10 cellular contexts compared by ENCODE assay signal in the genomic region with DNA sequence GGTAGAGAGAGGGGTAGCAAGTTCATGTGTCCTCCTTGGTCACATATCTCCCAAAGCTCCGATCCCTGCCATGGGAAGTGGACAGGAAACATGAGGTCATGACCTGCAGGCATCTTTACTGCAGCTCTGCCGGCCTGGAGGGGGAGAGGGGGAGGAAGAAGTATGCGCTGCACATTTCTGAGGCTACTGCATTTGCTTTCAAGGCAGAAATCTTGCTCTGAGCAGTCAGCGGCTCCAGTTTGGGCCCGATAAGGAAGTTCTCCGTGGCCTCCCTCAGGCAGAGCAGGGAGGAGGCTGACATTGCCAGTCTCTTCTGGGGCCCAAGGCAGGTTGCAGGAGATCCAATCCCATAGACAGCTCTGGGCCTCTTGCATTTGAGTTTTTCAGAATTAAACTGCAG. TPM values are rescaled to one million over a fixed set of nuclear protein-coding genes. Genes with fewer than 3 reads are reported as not detected.
DNase-seq lines count a peak whose midpoint lies in the region; ATAC-seq, FAIRE-seq and TF ChIP-seq lines count a peak whose summit lies in the region.
"Had no signal": no experiment of that assay in that cellular context is flagged by ENCODE, and none has a peak within 500 bp of the region (broad histone marks: within the 10 kb centered on the region; RNA-seq: fewer than 3 reads in every experiment).

No MANE protein-coding gene starts in this region.

- H3K9me3 Mint-ChIP-seq in CD4-positive, alpha-beta memory T cell = no peaks in the 10 kb centered on the region
- no peaks in the 10 kb centered on the region for H3K9me3 Mint-ChIP-seq in activated naive CD8-positive, alpha-beta T cell treated with anti-CD3 and anti-CD28 coated beads, Interleukin-2, amount 10 ng/mL, durations not matched to agents 7 days and 5 days
- peaks cover 0 to 2% (median 0%) of the 10 kb centered on the region in 11 donors for H3K9me3 Mint-ChIP-seq in naive thymus-derived CD4-positive, alpha-beta T cell

- H3K4me1 ChIP-seq in CD4-positive, alpha-beta memory T cell (ENCODE audit: insufficient read depth, low read length) = peaks cover 73% of the 10 kb centered on the region
- peaks cover 54 to 58% of the 10 kb centered on the region in 2 donors for H3K4me1 ChIP-seq in naive thymus-derived CD4-positive, alpha-beta T cell (ENCODE audit: control insufficient read depth in 2 of 2, insufficient read depth in 2 of 2, low read length in 2 of 2)
- H3K4me1 ChIP-seq in small intestine (ENCODE audit: control insufficient read depth in 2 of 2, insufficient read depth in 1 of 2, low read depth in 1 of 2, low read length in 1 of 2) = no peaks in the 10 kb centered on the region

- peak overlapping the region; percentile 76 to 92 (median 88) for H3K27ac Mint-ChIP-seq in CD4-positive, alpha-beta memory T cell
- H3K27ac Mint-ChIP-seq in activated naive CD8-positive, alpha-beta T cell treated with anti-CD3 and anti-CD28 coated beads, Interleukin-2, amount 10 ng/mL, durations not matched to agents 7 days and 5 days = peak overlapping the region; percentile 77
- peak overlapping the region; percentile 65 to 95 (median 86) for H3K27ac Mint-ChIP-seq in naive thymus-derived CD4-positive, alpha-beta T cell

- no peaks in the 10 kb centered on the region for H3K9me3 ChIP-seq in CD4-positive, alpha-beta memory T cell (ENCODE audit: control insufficient read depth in 1 of 2, low read length in 2 of 2)
- no peaks in the 10 kb centered on the region for H3K9me3 ChIP-seq in naive thymus-derived CD4-positive, alpha-beta T cell (ENCODE audit: control insufficient read depth in 2 of 3, low read length in 3 of 3)
- no peaks in the 10 kb centered on the region for H3K9me3 ChIP-seq in small intestine (ENCODE audit: control insufficient read depth, low read depth)

- H3K4me1 Mint-ChIP-seq in CD4-positive, alpha-beta memory T cell = peaks cover 42 to 81% (median 60%) of the 10 kb centered on the region in 4 donors
- peaks cover 56% of the 10 kb centered on the region for H3K4me1 Mint-ChIP-seq in activated naive CD8-positive, alpha-beta T cell treated with anti-CD3 and anti-CD28 coated beads, Interleukin-2, amount 10 ng/mL, durations not matched to agents 7 days and 5 days
- H3K4me1 Mint-ChIP-seq in naive thymus-derived CD4-positive, alpha-beta T cell = peaks cover 53 to 68% (median 63%) of the 10 kb centered on the region in 7 donors

- no peaks in the 10 kb centered on the region for H3K27me3 ChIP-seq in CD4-positive, alpha-beta memory T cell (ENCODE audit: insufficient read depth, low read length)
- no peaks in the 10 kb centered on the region for H3K27me3 ChIP-seq in naive thymus-derived CD4-positive, alpha-beta T cell (ENCODE audit: control insufficient read depth in 2 of 2, insufficient read depth in 2 of 2, low read length in 2 of 2)
- H3K27me3 ChIP-seq in small intestine (ENCODE audit: control insufficient read depth in 2 of 2, insufficient read depth in 2 of 2, low read length in 2 of 2) = no peaks in the 10 kb centered on the region

- TF ChIP-seq CTCF in D721Med (IDR thresholded peaks at IDR 0.05; ENCODE audit: insufficient read depth, missing control alignments) = no peak

- ATAC-seq in activated naive CD8-positive, alpha-beta T cell treated with anti-CD3 and anti-CD28 coated beads, Interleukin-2, amount 10 ng/mL, durations not matched to agents 7 days and 5 days (ENCODE audit: low read depth) = no peak
- no peak for ATAC-seq in naive thymus-derived CD4-positive, alpha-beta T cell
- ATAC-seq in HG03432 (IDR thresholded peaks at IDR 0.05; ENCODE audit: unreplicated experiment) = no peak

- WGBS in small intestine, 3 donors = 38 to 67% (median 55%) methylated on average over 6 of the region's 6 CpGs

- peak in 1 of 5 donors; percentile 40 for DNase-seq in CD4-positive, alpha-beta memory T cell
- peak; percentile 69 to 78 for DNase-seq in Kasumi-1 (lab: John Stamatoyannopoulos, UW)
- peak; percentile 48 for DNase-seq in activated naive CD8-positive, alpha-beta T cell treated with anti-CD3 and anti-CD28 coated beads, Interleukin-2, amount 10 ng/mL, durations not matched to agents 7 days and 5 days
- no peak for DNase-seq in naive thymus-derived CD4-positive, alpha-beta T cell
- no peak for DNase-seq in small intestine
- DNase-seq in DMS114 treated with DMSO at 0.1 percent for 48 hours (lab: John Stamatoyannopoulos, UW; ENCODE audit: unreplicated experiment) = no peak
- DNase-seq in D721Med (ENCODE audit: insufficient read length, low spot score) = no peak
- DNase-seq: NCI-H2029 treated with DMSO at 0.1 percent for 48 hours had no signal

- no peaks in the 10 kb centered on the region for H3K27me3 Mint-ChIP-seq in CD4-positive, alpha-beta memory T cell
- no peaks in the 10 kb centered on the region for H3K27me3 Mint-ChIP-seq in activated naive CD8-positive, alpha-beta T cell treated with anti-CD3 and anti-CD28 coated beads, Interleukin-2, amount 10 ng/mL, durations not matched to agents 7 days and 5 days
- no peaks in the 10 kb centered on the region for H3K27me3 Mint-ChIP-seq in naive thymus-derived CD4-positive, alpha-beta T cell

- no peaks in the 10 kb centered on the region for H3K36me3 ChIP-seq in CD4-positive, alpha-beta memory T cell (ENCODE audit: insufficient read depth, low read length)
- peaks cover 0 to 16% (median 0%) of the 10 kb centered on the region in 3 experiments for H3K36me3 ChIP-seq in naive thymus-derived CD4-positive, alpha-beta T cell (ENCODE audit: control insufficient read depth in 2 of 3, insufficient read depth in 3 of 3, low read length in 3 of 3)
- no peaks in the 10 kb centered on the region for H3K36me3 ChIP-seq in small intestine (ENCODE audit: control insufficient read depth in 2 of 2, insufficient read depth in 2 of 2, low read length in 2 of 2)

- H3K36me3 Mint-ChIP-seq in CD4-positive, alpha-beta memory T cell = peaks cover 15 to 26% of the 10 kb centered on the region in 2 donors
- H3K36me3 Mint-ChIP-seq in activated naive CD8-positive, alpha-beta T cell treated with anti-CD3 and anti-CD28 coated beads, Interleukin-2, amount 10 ng/mL, durations not matched to agents 7 days and 5 days = peaks cover 25% of the 10 kb centered on the region
- peaks cover 0 to 50% (median 6%) of the 10 kb centered on the region in 5 donors for H3K36me3 Mint-ChIP-seq in naive thymus-derived CD4-positive, alpha-beta T cell

- CTCF ChIA-PET in CD4-positive, alpha-beta memory T cell (lab: Charles Lee; ENCODE audit: partially characterized antibody) = interaction anchor here (0.9 to 4.6 kb wide), 11 partner anchors 10 to 215 kb away, joined by 3 to 144 read pairs (median 58); partner anchors contain the start of genes FDXR, GRIN2C, NAT9 and RAB37
- CTCF ChIA-PET in naive thymus-derived CD4-positive, alpha-beta T cell (lab: Charles Lee) = interaction anchor here (0.7 to 4.7 kb wide), 12 partner anchors 10 to 748 kb away, joined by 3 to 56 read pairs (median 14); partner anchors contain the start of genes NAT9 and RAB37

- FAIRE-seq in small intestine (lab: Jason Lieb, UNC) (no peak), D721Med (lab: Jason Lieb, UNC) (no peak)

- H3K4me3 ChIP-seq in CD4-positive, alpha-beta memory T cell (ENCODE audit: low read length in 2 of 2) = no peak overlapping the region
- peak overlapping the region; percentile 95 for H3K4me3 ChIP-seq in naive thymus-derived CD4-positive, alpha-beta T cell (ENCODE audit: low read length)
- H3K4me3 ChIP-seq in small intestine (ENCODE audit: low read depth in 1 of 2, low read length in 2 of 2) = no peak overlapping the region

- peak overlapping the region; percentile 36 to 99 (median 79) for H3K4me3 Mint-ChIP-seq in CD4-positive, alpha-beta memory T cell
- peak overlapping the region; percentile 63 for H3K4me3 Mint-ChIP-seq in activated naive CD8-positive, alpha-beta T cell treated with anti-CD3 and anti-CD28 coated beads, Interleukin-2, amount 10 ng/mL, durations not matched to agents 7 days and 5 days
- peak overlapping the region; percentile 69 to 100 (median 81) for H3K4me3 Mint-ChIP-seq in naive thymus-derived CD4-positive, alpha-beta T cell

- POLR2A ChIA-PET in CD4-positive, alpha-beta memory T cell (lab: Charles Lee; ENCODE audit: partially characterized antibody) = interaction anchor here (1.3 to 20.4 kb wide), 9 partner anchors 8 to 126 kb away, joined by 4 to 489 read pairs (median 12); partner anchors contain the start of genes FDXR, NAT9 and RAB37
- POLR2A ChIA-PET in activated naive CD8-positive, alpha-beta T cell treated with anti-CD3 and anti-CD28 coated beads, Interleukin-2, amount 10 ng/mL, durations not matched to agents 7 days and 5 days (lab: Charles Lee) = interaction anchor here (0.9 to 2.2 kb wide), 8 partner anchors 9 to 38 kb away, joined by 3 to 16 read pairs (median 4); partner anchors contain the start of genes NAT9 and RAB37
- POLR2A ChIA-PET in naive thymus-derived CD4-positive, alpha-beta T cell (lab: Charles Lee) = interaction anchor here (0.6 to 20.3 kb wide), 8 partner anchors 8 to 543 kb away, joined by 3 to 372 read pairs (median 6); partner anchors contain the start of genes NAT9 and RAB37

- peak overlapping the region; percentile 80 for H3K27ac ChIP-seq in CD4-positive, alpha-beta memory T cell (ENCODE audit: low read depth, low read length)
- H3K27ac ChIP-seq in naive thymus-derived CD4-positive, alpha-beta T cell (ENCODE audit: low read depth, low read length) = peak overlapping the region; percentile 90
- peak overlapping the region in 1 of 2 donors; percentile 47 for H3K27ac ChIP-seq in small intestine (ENCODE audit: low read depth in 1 of 2, low read length in 1 of 2)

- intact Hi-C loops in CD4-positive, alpha-beta memory T cell (cut with micrococcal nuclease) = no loop called here
- intact Hi-C loops in naive thymus-derived CD4-positive, alpha-beta T cell (cut with micrococcal nuclease) = loop anchor here in 1 of 2 donors (5.0 to 10.0 kb wide), 2 partner anchors 438 to 1515 kb away; partner anchors contain the start of gene SUMO2

RNA-seq across cellular contexts. Expression of gene NHERF1, which starts 1.5 kb away (rescaled TPM):
- 100 to 1,000 TPM; 202 to 209 TPM for total RNA-seq in CD4-positive, alpha-beta memory T cell
- 100 to 1,000 TPM; 324 to 448 TPM for polyA plus RNA-seq in CD4-positive, alpha-beta memory T cell
- total RNA-seq in activated naive CD8-positive, alpha-beta T cell treated with anti-CD3 and anti-CD28 coated beads, Interleukin-2, amount 10 ng/mL, durations not matched to agents 7 days and 5 days = 100 to 1,000 TPM; 241 to 244 TPM
- total RNA-seq in naive thymus-derived CD4-positive, alpha-beta T cell = 100 to 1,000 TPM in 4 of 5 experiments, 10 to 100 TPM in 1; 93.1 to 279 (median 156) TPM
- polyA plus RNA-seq in naive thymus-derived CD4-positive, alpha-beta T cell = 100 to 1,000 TPM; 273 to 393 TPM
- 100 to 1,000 TPM; 231 to 592 (median 569) TPM for polyA plus RNA-seq in small intestine

RNA-seq across cellular contexts. Expression of gene RAB37, which starts 9.9 kb away (rescaled TPM):
- total RNA-seq in CD4-positive, alpha-beta memory T cell = 10 to 100 TPM; 23.2 to 25.9 TPM
- 10 to 100 TPM; 47.8 to 52.3 TPM for polyA plus RNA-seq in CD4-positive, alpha-beta memory T cell
- total RNA-seq in activated naive CD8-positive, alpha-beta T cell treated with anti-CD3 and anti-CD28 coated beads, Interleukin-2, amount 10 ng/mL, durations not matched to agents 7 days and 5 days = 10 to 100 TPM; 24.7 to 27.5 TPM
- 10 to 100 TPM; 23.6 to 58.5 (median 34.4) TPM for total RNA-seq in naive thymus-derived CD4-positive, alpha-beta T cell
- polyA plus RNA-seq in naive thymus-derived CD4-positive, alpha-beta T cell = 10 to 100 TPM; 30.4 to 30.7 TPM
- polyA plus RNA-seq in small intestine = 1 to 10 TPM; 1.8 to 4.5 (median 3.8) TPM
- polyA plus RNA-seq: neural cell had no signal

RNA-seq across cellular contexts. Expression of gene NAT9, which starts 29.2 kb away (rescaled TPM):
- 10 to 100 TPM; 60.0 to 70.3 TPM for total RNA-seq in CD4-positive, alpha-beta memory T cell
- polyA plus RNA-seq in CD4-positive, alpha-beta memory T cell = 10 to 100 TPM; 11.9 to 19.1 TPM
- total RNA-seq in activated naive CD8-positive, alpha-beta T cell treated with anti-CD3 and anti-CD28 coated beads, Interleukin-2, amount 10 ng/mL, durations not matched to agents 7 days and 5 days = 10 to 100 TPM; 37.6 to 42.1 TPM
- total RNA-seq in naive thymus-derived CD4-positive, alpha-beta T cell = 10 to 100 TPM; 41.4 to 78.8 (median 56.9) TPM
- 10 to 100 TPM; 16.8 to 37.9 TPM for polyA plus RNA-seq in naive thymus-derived CD4-positive, alpha-beta T cell
- polyA plus RNA-seq in small intestine = 10 to 100 TPM; 12.4 to 28.3 (median 16.3) TPM

RNA-seq across cellular contexts. Expression of gene CD300LF, which starts 34.2 kb away (rescaled TPM):
- under 1 TPM in 1 of 2 experiments, not detected in 1; 0.23 TPM for total RNA-seq in CD4-positive, alpha-beta memory T cell
- polyA plus RNA-seq in CD4-positive, alpha-beta memory T cell = not detected
- total RNA-seq in activated naive CD8-positive, alpha-beta T cell treated with anti-CD3 and anti-CD28 coated beads, Interleukin-2, amount 10 ng/mL, durations not matched to agents 7 days and 5 days = under 1 TPM in 1 of 2 experiments, not detected in 1; 0.25 TPM
- total RNA-seq in naive thymus-derived CD4-positive, alpha-beta T cell = 10 to 100 TPM in 1 of 5 experiments, 1 to 10 TPM in 1, under 1 TPM in 2, not detected in 1; 0.46 to 41.0 (median 2.7) TPM
- not detected for polyA plus RNA-seq in naive thymus-derived CD4-positive, alpha-beta T cell
- polyA plus RNA-seq in small intestine = 1 to 10 TPM; 1.6 to 5.7 (median 2.3) TPM
- polyA plus RNA-seq: neural cell had no signal

Comparison
In these comparisons a context has a peak if more than half of its experiments do, and no peak if none do; other contexts are left out.
1. DNase-seq: peak in Kasumi-1 (2 of 2) and activated naive CD8-positive, alpha-beta T cell treated with anti-CD3 and anti-CD28 coated beads, Interleukin-2, amount 10 ng/mL, durations not matched to agents 7 days and 5 days (single experiment); none in naive thymus-derived CD4-positive, alpha-beta T cell (0 of 9), small intestine (single experiment), DMS114 treated with DMSO at 0.1 percent for 48 hours (single experiment) and D721Med (single experiment).
2. Peak in every context shown above with its lines, with median percentiles within 50 percentile points of each other: H3K27ac Mint-ChIP-seq and H3K4me3 Mint-ChIP-seq.